9 cellular contexts compared by ENCODE assay signal in the genomic region with DNA sequence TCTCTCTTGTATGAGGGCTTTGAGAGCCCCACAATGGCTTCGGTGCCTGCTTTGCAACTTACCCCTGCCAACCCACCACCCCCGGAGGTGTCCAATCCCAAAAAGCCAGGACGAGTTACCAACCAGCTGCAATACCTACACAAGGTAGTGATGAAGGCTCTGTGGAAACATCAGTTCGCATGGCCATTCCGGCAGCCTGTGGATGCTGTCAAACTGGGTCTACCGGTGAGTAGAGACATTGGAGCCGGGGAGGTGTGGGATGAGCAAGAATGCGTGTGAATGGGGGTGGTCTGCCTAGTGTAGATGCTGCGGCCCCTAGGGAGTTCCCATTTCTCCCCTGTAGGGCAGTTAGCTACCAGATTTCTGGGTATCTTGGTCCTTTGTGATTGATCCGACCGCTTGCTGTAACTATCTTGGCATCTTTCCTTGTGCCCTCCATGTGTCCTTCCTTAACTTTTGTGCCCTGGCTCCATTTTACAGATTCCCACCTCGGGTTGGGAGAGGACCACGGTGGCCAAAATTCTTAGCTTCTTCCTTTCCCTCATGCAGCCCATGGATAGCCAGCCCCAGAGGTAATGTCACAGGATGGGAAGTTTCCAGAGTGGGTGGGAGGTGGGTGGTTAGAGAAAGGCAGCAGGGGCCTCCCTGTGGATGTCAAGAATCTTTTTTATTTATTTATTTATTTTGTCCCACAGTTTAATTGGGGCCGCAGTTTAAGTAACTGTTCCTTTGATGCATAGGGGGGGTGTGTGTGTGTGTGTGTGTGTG. TPM values are rescaled to one million over a fixed set of nuclear protein-coding genes. Genes with fewer than 3 reads are reported as not detected.
DNase-seq lines count a peak whose midpoint lies in the region; ATAC-seq lines count a peak whose summit lies in the region.
"Had no signal": no experiment of that assay in that cellular context is flagged by ENCODE, and none has a peak within 500 bp of the region (broad histone marks: within the 10 kb centered on the region; RNA-seq: fewer than 3 reads in every experiment).

No MANE protein-coding gene starts in this region.

- H3K4me3 ChIP-seq in iPS-20b (ENCODE audit: low read length) (peak overlapping the region; percentile 85), subcutaneous abdominal adipose tissue (ENCODE audit: low read depth in 1 of 5, low read length in 5 of 5) (peak overlapping the region; percentile 95 to 99 (median 97))

- CTCF ChIA-PET in activated CD4-positive, alpha-beta T cell treated with anti-CD3 and anti-CD28 coated beads for 36 hours (lab: Charles Lee): interaction anchor here (0.5 to 13.4 kb wide), 8 partner anchors 10 to 106 kb away, joined by 3 to 197 read pairs (median 3); a partner anchor contains a TSS

- H3K4me1 ChIP-seq in iPS-20b (ENCODE audit: insufficient read depth, low read length) (no peaks in the 10 kb centered on the region; the same call in 1 of the 2 replicates), subcutaneous abdominal adipose tissue (ENCODE audit: control insufficient read depth in 5 of 5, insufficient read depth in 5 of 5, low read length in 5 of 5) (peaks cover 17 to 62% (median 53%) of the 10 kb centered on the region in 5 donors)

- peak overlapping the region; percentile 98 for H3K4me3 Mint-ChIP-seq in activated CD4-positive, alpha-beta T cell treated with anti-CD3 and anti-CD28 coated beads for 36 hours

- no peaks in the 10 kb centered on the region for H3K9me3 Mint-ChIP-seq in activated CD4-positive, alpha-beta T cell treated with anti-CD3 and anti-CD28 coated beads for 36 hours (ENCODE audit: low read depth)

- H3K27ac ChIP-seq in iPS-20b (ENCODE audit: low read length) (no peak overlapping the region), subcutaneous abdominal adipose tissue (ENCODE audit: low read depth, low read length) (peak overlapping the region; percentile 100)

- H3K27ac Mint-ChIP-seq in activated CD4-positive, alpha-beta T cell treated with anti-CD3 and anti-CD28 coated beads for 36 hours: peak overlapping the region; percentile 81

- H3K9me3 ChIP-seq in iPS-20b (ENCODE audit: insufficient read depth, low read depth, low read length): no peaks in the 10 kb centered on the region
- no peaks in the 10 kb centered on the region for H3K9me3 ChIP-seq in subcutaneous abdominal adipose tissue (ENCODE audit: control insufficient read depth in 5 of 5, low read length in 5 of 5)

- intact Hi-C loops in activated CD4-positive, alpha-beta T cell treated with anti-CD3 and anti-CD28 coated beads for 36 hours (cut with DNase I, micrococcal nuclease): loop anchor here (5.0 to 10.0 kb wide), 5 partner anchors 233 to 1263 kb away; a partner anchor contains a TSS

- H3K4me1 Mint-ChIP-seq in activated CD4-positive, alpha-beta T cell treated with anti-CD3 and anti-CD28 coated beads for 36 hours: peaks cover 39% of the 10 kb centered on the region

- POLR2A ChIA-PET in activated CD4-positive, alpha-beta T cell treated with anti-CD3 and anti-CD28 coated beads for 36 hours (lab: Charles Lee): interaction anchor here (0.6 to 7.6 kb wide), 9 partner anchors 9 to 136 kb away, joined by 3 to 83 read pairs (median 6); a partner anchor contains a TSS

- H3K36me3 ChIP-seq in iPS-20b (ENCODE audit: insufficient read depth, low read depth, low read length): peaks cover 81% of the 10 kb centered on the region
- peaks cover 22 to 68% (median 60%) of the 10 kb centered on the region in 5 donors for H3K36me3 ChIP-seq in subcutaneous abdominal adipose tissue (ENCODE audit: control insufficient read depth in 5 of 5, insufficient read depth in 5 of 5, low read length in 5 of 5)

- no peaks in the 10 kb centered on the region for H3K27me3 Mint-ChIP-seq in activated CD4-positive, alpha-beta T cell treated with anti-CD3 and anti-CD28 coated beads for 36 hours

- no peaks in the 10 kb centered on the region for H3K27me3 ChIP-seq in iPS-20b (ENCODE audit: insufficient read depth, low read length)
- peaks cover 0 to 2% (median 0%) of the 10 kb centered on the region in 5 donors for H3K27me3 ChIP-seq in subcutaneous abdominal adipose tissue (ENCODE audit: control insufficient read depth in 5 of 5, insufficient read depth in 4 of 5, low read length in 5 of 5)

- ATAC-seq in activated CD4-positive, alpha-beta T cell treated with anti-CD3 and anti-CD28 coated beads for 36 hours: no peak

- DNase-seq in activated CD4-positive, alpha-beta T cell treated with anti-CD3 and anti-CD28 coated beads for 36 hours: no peak
- DNase-seq in activated CD4-positive, alpha-beta T cell treated with anti-CD3 and anti-CD28 coated beads for 48 hours: no peak
- DNase-seq in activated T-cell treated with anti-CD3 and anti-CD28 coated beads, Interleukin-2, amount 50 U/mL, for 48 hours: peak; percentile 38 to 42
- DNase-seq in cerebellar nuclear complex (lab: John Stamatoyannopoulos, UW) (no peak), iPS-NIHi7 (ENCODE audit: extremely low spot score) (no peak), NAMALWA (ENCODE audit: low spot score) (no peak)
- DNase-seq: NCI-H187 treated with DMSO at 0.1 percent for 48 hours had no signal

- H3K36me3 Mint-ChIP-seq in activated CD4-positive, alpha-beta T cell treated with anti-CD3 and anti-CD28 coated beads for 36 hours (ENCODE audit: low read depth): peaks cover 93% of the 10 kb centered on the region

- H3K9ac ChIP-seq in iPS-20b (ENCODE audit: low read depth, low read length) (peak overlapping the region; percentile 91), subcutaneous abdominal adipose tissue (ENCODE audit: low read length in 5 of 5) (peak overlapping the region; percentile 85 to 93 (median 87))

RNA-seq across cellular contexts. Expression of a gene that starts 6.3 kb away (rescaled TPM):
- total RNA-seq in activated CD4-positive, alpha-beta T cell treated with anti-CD3 and anti-CD28 coated beads for 36 hours: 100 to 1,000 TPM; 230 to 338 TPM

RNA-seq across cellular contexts. Expression of a gene that starts 21.8 kb away (rescaled TPM):
- 10 to 100 TPM; 11.8 TPM for total RNA-seq in activated CD4-positive, alpha-beta T cell treated with anti-CD3 and anti-CD28 coated beads for 36 hours

RNA-seq across cellular contexts. Expression of a gene that starts 33.9 kb away (rescaled TPM):
- total RNA-seq in activated CD4-positive, alpha-beta T cell treated with anti-CD3 and anti-CD28 coated beads for 36 hours: 1 to 10 TPM; 1.9 to 2.3 TPM

RNA-seq across cellular contexts. Expression of a gene that starts 34.7 kb away (rescaled TPM):
- total RNA-seq in activated CD4-positive, alpha-beta T cell treated with anti-CD3 and anti-CD28 coated beads for 36 hours: 1 to 10 TPM; 1.7 to 3.3 TPM

Comparison
In these comparisons a context has a peak if more than half of its experiments do, and no peak if none do; other contexts are left out.
1. DNase-seq: peak in activated T-cell treated with anti-CD3 and anti-CD28 coated beads, Interleukin-2, amount 50 U/mL, for 48 hours (2 of 2); none in activated CD4-positive, alpha-beta T cell treated with anti-CD3 and anti-CD28 coated beads for 36 hours (single experiment), activated CD4-positive, alpha-beta T cell treated with anti-CD3 and anti-CD28 coated beads for 48 hours (single experiment), cerebellar nuclear complex (0 of 2), iPS-NIHi7 (single experiment) and NAMALWA (single experiment).